8 cellular contexts compared by ENCODE assay signal in the genomic region with DNA sequence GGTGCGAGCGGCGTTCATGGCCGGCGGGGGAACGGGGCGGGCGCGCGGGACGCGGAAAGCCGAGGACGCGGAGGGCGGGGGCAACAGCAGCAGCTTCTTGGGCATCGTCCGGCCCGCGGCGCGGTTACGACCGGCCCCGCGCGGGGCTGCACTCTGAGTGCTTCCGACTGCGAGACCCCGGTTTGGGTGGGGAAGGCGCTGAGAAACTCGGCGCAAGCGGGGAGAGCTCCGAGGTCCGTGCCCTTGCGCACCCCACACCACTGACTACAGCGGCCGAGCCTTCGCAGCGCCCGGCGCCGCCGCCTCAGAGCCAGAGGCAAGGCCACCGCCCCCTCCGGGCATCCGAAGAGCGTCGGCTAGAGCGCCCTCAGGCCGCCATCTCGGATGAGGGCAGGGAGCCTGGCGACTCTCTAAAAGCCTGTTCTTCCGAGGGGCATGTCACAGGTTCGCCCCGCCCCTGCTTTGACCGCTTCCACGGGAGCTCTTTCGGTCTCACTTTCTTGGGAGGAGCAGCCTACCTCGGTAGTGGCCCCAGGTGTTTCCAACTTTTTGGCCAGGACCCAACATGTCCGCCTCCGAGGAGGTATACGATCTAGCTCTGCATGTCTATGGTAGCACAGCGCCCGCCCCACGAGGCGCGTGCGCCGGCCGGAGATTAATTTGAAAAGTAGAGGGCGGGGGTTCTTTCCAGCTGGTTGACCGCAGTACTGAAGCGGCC.
A peak's percentile ranks its signal among the peaks of the same experiment; 100 is the strongest.
DNase-seq lines count a peak whose midpoint lies in the region; ATAC-seq and TF ChIP-seq lines count a peak whose summit lies in the region.

A gene with protein sequence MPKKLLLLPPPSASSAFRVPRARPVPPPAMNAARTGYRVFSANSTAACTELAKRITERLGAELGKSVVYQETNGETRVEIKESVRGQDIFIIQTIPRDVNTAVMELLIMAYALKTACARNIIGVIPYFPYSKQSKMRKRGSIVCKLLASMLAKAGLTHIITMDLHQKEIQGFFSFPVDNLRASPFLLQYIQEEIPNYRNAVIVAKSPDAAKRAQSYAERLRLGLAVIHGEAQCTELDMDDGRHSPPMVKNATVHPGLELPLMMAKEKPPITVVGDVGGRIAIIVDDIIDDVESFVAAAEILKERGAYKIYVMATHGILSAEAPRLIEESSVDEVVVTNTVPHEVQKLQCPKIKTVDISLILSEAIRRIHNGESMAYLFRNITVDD (minus strand): TSS at position 318 of the 718 bp plus-strand sequence. CDS start 213 bp downstream, at position 105.

- peak; percentile 79 for ATAC-seq in GM21447 (IDR thresholded peaks at IDR 0.05; ENCODE audit: unreplicated experiment)

- TF ChIP-seq POLR2A in erythroblast (IDR thresholded peaks at IDR 0.05; ENCODE audit: low read length), result peak; percentile 76

- H3K36me3 ChIP-seq in mucosa of stomach (ENCODE audit: control insufficient read depth, insufficient read depth, low read length), result no peaks in the 10 kb centered on the region

- no peaks in the 10 kb centered on the region for H3K27me3 ChIP-seq in mucosa of stomach (ENCODE audit: control insufficient read depth, insufficient read depth, low read length)

- H3K4me3 ChIP-seq in mucosa of stomach (ENCODE audit: low read length), result peak within 1 kb of the TSS; percentile 62

- H3K9me3 ChIP-seq in mucosa of stomach (ENCODE audit: control insufficient read depth, low read length), result no peaks in the 10 kb centered on the region

- no peaks in the 10 kb centered on the region for H3K4me1 ChIP-seq in mucosa of stomach (ENCODE audit: control insufficient read depth, insufficient read depth, low read length)

- peak within 1 kb of the TSS; percentile 84 for H3K9ac ChIP-seq in mucosa of stomach (ENCODE audit: low read length)

- DNase-seq in DMS 273 (lab: John Stamatoyannopoulos, UW; ENCODE audit: unreplicated experiment) (peak; percentile 96), HuH-7 (ENCODE audit: low spot score) (peak; percentile 88), OCI-M1 (lab: John Stamatoyannopoulos, UW) (peak; percentile 97), activated T-cell treated with anti-CD3 and anti-CD28 coated beads for 4 hours (peak; percentile 61), erythroblast (lab: John Stamatoyannopoulos, UW) (peak; percentile 91 to 95)
- DNase-seq in stimulated activated CD8-positive, alpha-beta memory T cell treated with anti-CD3 and anti-CD28 coated beads, Interleukin-7, amount 100 ng/mL, for 1 hour (ENCODE audit: low read depth in 2 of 2), result peak; percentile 58 to 61

Comparison
In these comparisons a context has a peak if more than half of its experiments do, and no peak if none do; other contexts are left out.
1. Peak in every context shown above with its lines: DNase-seq, ATAC-seq and H3K4me3 ChIP-seq.